In genomic region chr12:30691122-30691879, GRCh38 we compare ENCODE assay signal across 9 cellular contexts. TPM values are rescaled to one million over a fixed set of nuclear protein-coding genes. Genes with fewer than 3 reads are reported as not detected.
DNase-seq lines count a peak whose midpoint lies in the region; ATAC-seq lines count a peak whose summit lies in the region.
"Had no signal": no experiment of that assay in that cellular context is flagged by ENCODE, and none has a peak within 500 bp of the region (broad histone marks: within the 10 kb centered on the region; RNA-seq: fewer than 3 reads in every experiment).

No MANE protein-coding gene starts in this region.

- no peak overlapping the region for H3K27ac ChIP-seq in iPS-20b (ENCODE audit: low read length)

- H3K27me3 ChIP-seq in adipocyte (replicated peaks; ENCODE audit: control insufficient read depth, insufficient read depth, low read length) (no peaks in the 10 kb centered on the region), iPS-20b (ENCODE audit: insufficient read depth, low read length) (no peaks in the 10 kb centered on the region; the same call in 1 of the 2 replicates)

- no peaks in the 10 kb centered on the region for H3K9me3 ChIP-seq in adipocyte (ENCODE audit: control insufficient read depth, low read length)
- H3K9me3 ChIP-seq in iPS-20b (ENCODE audit: insufficient read depth, low read depth, low read length) = no peaks in the 10 kb centered on the region

- no peaks in the 10 kb centered on the region for H3K36me3 Mint-ChIP-seq in stimulated activated memory B cell treated with anti-CD40 and anti-IgM and Interleukin-4, amounts not matched to agents 10 μg/mL and 1 μg/mL and 100 μg/mL, for 72 hours

- H3K27ac Mint-ChIP-seq in stimulated activated memory B cell treated with anti-CD40 and anti-IgM and Interleukin-4, amounts not matched to agents 10 μg/mL and 1 μg/mL and 100 μg/mL, for 72 hours = no peak overlapping the region

- no peaks in the 10 kb centered on the region for H3K9me3 Mint-ChIP-seq in stimulated activated memory B cell treated with anti-CD40 and anti-IgM and Interleukin-4, amounts not matched to agents 10 μg/mL and 1 μg/mL and 100 μg/mL, for 72 hours

- DNase-seq in AG08396 (ENCODE audit: low spot score) (peak; percentile 80), HT-29 (ENCODE audit: low spot score) (peak; percentile 25), adipocyte (ENCODE audit: low read depth) (peak; percentile 86), NCI-H187 treated with DMSO at 0.1 percent for 48 hours (lab: John Stamatoyannopoulos, UW) (no peak)
- DNase-seq in activated CD4-positive, alpha-beta T cell treated with anti-CD3 and anti-CD28 coated beads for 1 hour = no peak
- DNase-seq: NCI-H1048 had no signal

- H3K4me3 ChIP-seq in adipocyte (ENCODE audit: low read length) = peak overlapping the region; percentile 61
- H3K4me3 ChIP-seq in iPS-20b (ENCODE audit: low read length) = no peak overlapping the region

- no peak overlapping the region for H3K4me3 Mint-ChIP-seq in stimulated activated memory B cell treated with anti-CD40 and anti-IgM and Interleukin-4, amounts not matched to agents 10 μg/mL and 1 μg/mL and 100 μg/mL, for 72 hours

- H3K27me3 Mint-ChIP-seq in stimulated activated memory B cell treated with anti-CD40 and anti-IgM and Interleukin-4, amounts not matched to agents 10 μg/mL and 1 μg/mL and 100 μg/mL, for 72 hours = no peaks in the 10 kb centered on the region

- peaks cover 47% of the 10 kb centered on the region for H3K4me1 Mint-ChIP-seq in stimulated activated memory B cell treated with anti-CD40 and anti-IgM and Interleukin-4, amounts not matched to agents 10 μg/mL and 1 μg/mL and 100 μg/mL, for 72 hours

- H3K36me3 ChIP-seq in adipocyte (ENCODE audit: control insufficient read depth, insufficient read depth, low read length, severe bottlenecking) (peaks cover 9% of the 10 kb centered on the region), iPS-20b (ENCODE audit: insufficient read depth, low read depth, low read length) (peaks cover 4% of the 10 kb centered on the region; the same call in 1 of the 2 replicates)

- H3K9ac ChIP-seq in adipocyte (ENCODE audit: low read length) (peak overlapping the region; percentile 50), iPS-20b (ENCODE audit: low read depth, low read length) (0 out of 2 replicates have a peak overlapping the region, but pooled peaks have one; percentile 7)

- H3K4me1 ChIP-seq in adipocyte (ENCODE audit: control insufficient read depth, insufficient read depth, low read length) = peaks cover 52% of the 10 kb centered on the region
- peaks cover 8% of the 10 kb centered on the region; the same call in 1 of the 2 replicates for H3K4me1 ChIP-seq in iPS-20b (ENCODE audit: insufficient read depth, low read length)

- no peak for ATAC-seq in HG03039 (IDR thresholded peaks at IDR 0.05; ENCODE audit: unreplicated experiment)
- no peak for ATAC-seq in stimulated activated memory B cell treated with anti-CD40 and anti-IgM and Interleukin-4, amounts not matched to agents 10 μg/mL and 1 μg/mL and 100 μg/mL, for 72 hours

RNA-seq across cellular contexts. Expression of gene IPO8, which starts 4.4 kb away (rescaled TPM):
- total RNA-seq in HT-29 (2014; rRNA removed; shearing (Covaris generic)) = 14.9 and 21.1 TPM in 2 replicates

Comparison
In these comparisons a context has a peak if more than half of its experiments do, and no peak if none do; other contexts are left out.
1. DNase-seq: peak in AG08396 (single experiment), HT-29 (single experiment) and adipocyte (single experiment); none in activated CD4-positive, alpha-beta T cell treated with anti-CD3 and anti-CD28 coated beads for 1 hour (single experiment) and NCI-H187 treated with DMSO at 0.1 percent for 48 hours (single experiment).